Comparison of ENCODE assay signal across 23 cellular contexts in the genomic region with DNA sequence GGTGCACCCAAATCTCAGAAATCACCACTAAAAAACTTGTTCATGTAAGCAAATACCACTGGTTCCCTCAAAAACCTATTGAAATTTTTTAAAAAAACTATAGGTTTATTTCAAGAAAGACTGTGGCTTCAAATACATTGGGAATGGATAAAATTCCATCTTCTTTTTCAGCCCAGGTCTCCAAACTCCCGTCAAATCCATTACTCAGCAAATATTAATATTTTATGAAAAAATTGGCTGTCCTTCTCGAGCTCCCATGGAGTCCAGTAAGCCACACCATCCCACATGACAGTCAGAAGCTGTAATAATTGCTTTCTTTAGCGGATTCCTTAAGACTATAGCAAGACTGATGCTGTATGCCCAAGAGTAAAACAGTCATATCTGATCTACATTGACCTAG.
DNase-seq lines count a peak whose midpoint lies in the region; ATAC-seq, FAIRE-seq and TF ChIP-seq lines count a peak whose summit lies in the region.
"Had no signal": no experiment of that assay in that cellular context is flagged by ENCODE, and none has a peak within 500 bp of the region (broad histone marks: within the 10 kb centered on the region; RNA-seq: fewer than 3 reads in every experiment).

No MANE protein-coding gene starts in this region.

- no peak overlapping the region for H3K4me2 ChIP-seq in HepG2 (ENCODE audit: low read depth, low read length)
- no peak overlapping the region for H3K4me2 ChIP-seq in K562 (ENCODE audit: insufficient read depth, low read length)
- H3K4me2 ChIP-seq: BLaER1 had no signal

- H3K9ac ChIP-seq in HepG2 (ENCODE audit: insufficient read depth, low read depth, low read length) (no peak overlapping the region), K562 (ENCODE audit: insufficient read depth in 1 of 2, low read depth in 2 of 2, low read length in 2 of 2) (no peak overlapping the region)
- H3K9ac ChIP-seq: BLaER1 had no signal

- H3K9me1 ChIP-seq in K562 (ENCODE audit: control insufficient read depth, insufficient read depth, low read length): no peaks in the 10 kb centered on the region

- H3K27me3 ChIP-seq in HepG2 (ENCODE audit: control insufficient read depth in 1 of 2, insufficient read depth in 2 of 2, low read length in 2 of 2): no peaks in the 10 kb centered on the region
- H3K27me3 ChIP-seq in right lobe of liver: no peaks in the 10 kb centered on the region
- H3K27me3 ChIP-seq in K562 (ENCODE audit: control insufficient read depth in 2 of 2, insufficient read depth in 2 of 2, low read length in 2 of 2): no peaks in the 10 kb centered on the region
- H3K27me3 ChIP-seq in spleen (replicated peaks in 1 of 7): no peaks in the 10 kb centered on the region
- H3K27me3 ChIP-seq: BE2C, BLaER1 had no signal

- DNase-seq in HepG2 (ENCODE audit: low spot score): no peak
- DNase-seq in right lobe of liver: no peak
- no peak for DNase-seq in K562 (ENCODE audit: extremely low read depth in 1 of 4, low spot score in 3 of 4)
- DNase-seq in spleen: no peak
- DNase-seq in NCI-H510A treated with DMSO at 0.1 percent for 48 hours (lab: John Stamatoyannopoulos, UW): no peak
- DNase-seq: ACHN; BE2C; C1 segment of cervical spinal cord; CD4-positive, CD25-positive, alpha-beta regulatory T cell; CD8-positive, alpha-beta memory T cell; COR-L47; DMS 273 treated with DMSO at 0.1 percent for 48 hours; DMS153; DMS53; DMS79; DND-41; EL; GDM1 had no signal

- FAIRE-seq in HepG2 (lab: Jason Lieb, UNC) (no peak), K562 (lab: Jason Lieb, UNC) (no peak)
- FAIRE-seq: GM12878, GM12892, GM18507 had no signal

- intact Hi-C loops in HepG2 (cut with micrococcal nuclease; ENCODE audit: unreplicated experiment) (no loop called here), right lobe of liver (cut with DNase I) (no loop called here), K562 (cut with micrococcal nuclease) (no loop called here), spleen (cut with DNase I; ENCODE audit: low total_unique reads) (no loop called here)

- H3K27ac ChIP-seq in HepG2 (ENCODE audit: extremely low read length, insufficient read depth, low read length) (no peak overlapping the region), right lobe of liver (no peak overlapping the region), K562 (ENCODE audit: extremely low read depth, low read depth, low read length) (no peak overlapping the region), spleen (no peak overlapping the region)
- H3K27ac ChIP-seq: 22Rv1, BLaER1 had no signal

- H3K9me3 ChIP-seq in HepG2 (ENCODE audit: low read length) (no peaks in the 10 kb centered on the region), right lobe of liver (no peaks in the 10 kb centered on the region), K562 (replicated peaks; ENCODE audit: control insufficient read depth, insufficient read depth, low read depth, low read length) (no peaks in the 10 kb centered on the region), spleen (no peaks in the 10 kb centered on the region)
- H3K9me3 ChIP-seq: BE2C, BLaER1 had no signal

- CTCF ChIA-PET in HepG2 (lab: Yijun Ruan, JAX; ENCODE audit: low intra/inter-chr PET ratio, low total read pairs) (no interaction called here), K562 (lab: Yijun Ruan, JAX; ENCODE audit: low intra/inter-chr PET ratio) (no interaction called here)

- BruUV-seq in HepG2 (replicated peaks; lab: Mats Ljungman, UMichigan) (no TSS peak), K562 (replicated peaks; lab: Mats Ljungman, UMichigan) (no TSS peak)

- POLR2A ChIA-PET in HepG2 (lab: Yijun Ruan, JAX): no interaction called here
- POLR2A ChIA-PET in K562 (lab: Yijun Ruan, JAX): no interaction called here

- H4K20me1 ChIP-seq in HepG2 (ENCODE audit: insufficient read depth, low read length): no peaks in the 10 kb centered on the region
- no peaks in the 10 kb centered on the region for H4K20me1 ChIP-seq in K562 (replicated peaks; ENCODE audit: control insufficient read depth, insufficient read depth, low read length)
- H4K20me1 ChIP-seq: BLaER1 had no signal

- TF ChIP-seq RAD21 in HepG2 (CRISPR knock-in tag; IDR thresholded peaks at IDR 0.05): no peak
- TF ChIP-seq RAD21 in K562 (CRISPR knock-in tag; conservative IDR thresholded peaks at IDR 0.05 in 1 of 2, IDR thresholded peaks at IDR 0.05 in 1 of 2): no peak

- H3K36me3 ChIP-seq in HepG2 (replicated peaks in 1 of 2; ENCODE audit: control insufficient read depth in 1 of 2, insufficient read depth in 2 of 2, low read length in 2 of 2) (no peaks in the 10 kb centered on the region), right lobe of liver (no peaks in the 10 kb centered on the region), K562 (ENCODE audit: control insufficient read depth, insufficient read depth, low read length) (no peaks in the 10 kb centered on the region), spleen (no peaks in the 10 kb centered on the region)
- H3K36me3 ChIP-seq: BE2C, BLaER1 had no signal

- H3K79me2 ChIP-seq in HepG2 (ENCODE audit: insufficient read depth, low read length) (no peaks in the 10 kb centered on the region), K562 (ENCODE audit: control insufficient read depth, insufficient read depth, low read length) (no peaks in the 10 kb centered on the region)

- no peak for ATAC-seq in HepG2
- ATAC-seq in right lobe of liver: no peak
- ATAC-seq in K562: no peak
- ATAC-seq: GM12878 had no signal

- TF ChIP-seq CTCF in HepG2 (CRISPR knock-in tag; IDR thresholded peaks at IDR 0.05): no peak
- TF ChIP-seq CTCF in right lobe of liver (IDR thresholded peaks at IDR 0.05): no peak
- no peak for TF ChIP-seq CTCF in K562 (IDR thresholded peaks at IDR 0.05 in 2 of 3, conservative IDR thresholded peaks at IDR 0.05 in 1 of 3; ENCODE audit: insufficient read depth in 2 of 3, low read depth in 1 of 3, low read length in 3 of 3)
- no peak for TF ChIP-seq CTCF in spleen (IDR thresholded peaks at IDR 0.05 in 8 of 11, conservative IDR thresholded peaks at IDR 0.05 in 3 of 11)

- TF ChIP-seq POLR2A in HepG2 (IDR thresholded peaks at IDR 0.05; ENCODE audit: insufficient read depth in 1 of 2, low read depth in 2 of 2, low read length in 2 of 2) (no peak), right lobe of liver (IDR thresholded peaks at IDR 0.05) (no peak), K562 (conservative IDR thresholded peaks at IDR 0.05) (no peak), spleen (IDR thresholded peaks at IDR 0.05) (no peak)

- no peak overlapping the region for H2AFZ ChIP-seq in HepG2 (ENCODE audit: low read length)
- H2AFZ ChIP-seq in K562 (ENCODE audit: low read depth, low read length): no peak overlapping the region

- no peak for TF ChIP-seq EP300 in HepG2 (IDR thresholded peaks at IDR 0.05; ENCODE audit: low read depth in 2 of 2, low read length in 2 of 2)
- no peak for TF ChIP-seq EP300 in HepG2 (CRISPR knock-in tag; IDR thresholded peaks at IDR 0.05; ENCODE audit: borderline replicate concordance)
- TF ChIP-seq EP300 in K562 (IDR thresholded peaks at IDR 0.05; ENCODE audit: low read length): no peak

- WGBS in HepG2 (ENCODE audit: low lambda C conversion rate): 0% methylated on average over 3 of the region's 3 CpGs
- WGBS in right lobe of liver (ENCODE audit: insufficient coverage, low coverage, low lambda C conversion rate, missing lambda C conversion rate): 73% methylated on average over 3 of the region's 3 CpGs
- 0% methylated on average over 3 of the region's 3 CpGs for WGBS in K562 (ENCODE audit: insufficient coverage, low coverage, missing lambda C conversion rate)
- 64 to 80% (median 68%) methylated on average over 3 of the region's 3 CpGs for WGBS in spleen, 5 donors

- H3K4me1 ChIP-seq in HepG2 (ENCODE audit: insufficient read depth, low read length): no peaks in the 10 kb centered on the region
- H3K4me1 ChIP-seq in right lobe of liver: no peaks in the 10 kb centered on the region
- no peaks in the 10 kb centered on the region for H3K4me1 ChIP-seq in K562 (replicated peaks in 1 of 2; ENCODE audit: control insufficient read depth in 2 of 2, insufficient read depth in 2 of 2, low read length in 2 of 2)
- H3K4me1 ChIP-seq in spleen: no peaks in the 10 kb centered on the region
- H3K4me1 ChIP-seq: BE2C, BLaER1 had no signal

- in situ Hi-C loops in HepG2 (cut with HindIII; ENCODE audit: extremely low pct_ligation_motif_present, low pct_unique_long_range_greater_than_20kb): no loop called here
- in situ Hi-C loops in K562 (cut with MboI): no loop called here

- H3K4me3 ChIP-seq in HepG2 (replicated peaks in 1 of 3; ENCODE audit: insufficient read depth in 1 of 3, low read depth in 2 of 3, low read length in 3 of 3): no peak overlapping the region
- no peak overlapping the region for H3K4me3 ChIP-seq in right lobe of liver
- no peak overlapping the region for H3K4me3 ChIP-seq in K562
- H3K4me3 ChIP-seq in spleen: no peak overlapping the region
- H3K4me3 ChIP-seq: BLaER1, GM12878 had no signal

TF ChIP-seq in HepG2, 621 proteins besides CTCF, POLR2A, EP300 and RAD21:
- TF ChIP-seq MAFK (conservative IDR thresholded peaks at IDR 0.05 in 1 of 2, IDR thresholded peaks at IDR 0.05 in 1 of 2; ENCODE audit: low read length in 2 of 2): peak; percentile 77 to 92
- no peak for TF ChIP-seq ZNF430 (CRISPR knock-in tag; IDR thresholded peaks at IDR 0.05)
- TF ChIP-seq MAFF (IDR thresholded peaks at IDR 0.05; ENCODE audit: low read depth, low read length): peak; percentile 89

TF ChIP-seq in K562, 482 proteins besides CTCF, POLR2A, EP300 and RAD21:
- TF ChIP-seq STAT5B (CRISPR knock-in tag; IDR thresholded peaks at IDR 0.05): no peak
- 0 out of 2 replicates have a peak, but pooled peaks have one; percentile 25 for TF ChIP-seq MAFK (IDR thresholded peaks at IDR 0.05; ENCODE audit: low read length)
- peak; percentile 45; the same call in 1 of the 2 replicates for TF ChIP-seq MAFF (IDR thresholded peaks at IDR 0.05; ENCODE audit: low read length)
- TF ChIP-seq ZKSCAN1 (IDR thresholded peaks at IDR 0.05; ENCODE audit: low read depth, low read length): no peak
- TF ChIP-seq, protein P1, sequence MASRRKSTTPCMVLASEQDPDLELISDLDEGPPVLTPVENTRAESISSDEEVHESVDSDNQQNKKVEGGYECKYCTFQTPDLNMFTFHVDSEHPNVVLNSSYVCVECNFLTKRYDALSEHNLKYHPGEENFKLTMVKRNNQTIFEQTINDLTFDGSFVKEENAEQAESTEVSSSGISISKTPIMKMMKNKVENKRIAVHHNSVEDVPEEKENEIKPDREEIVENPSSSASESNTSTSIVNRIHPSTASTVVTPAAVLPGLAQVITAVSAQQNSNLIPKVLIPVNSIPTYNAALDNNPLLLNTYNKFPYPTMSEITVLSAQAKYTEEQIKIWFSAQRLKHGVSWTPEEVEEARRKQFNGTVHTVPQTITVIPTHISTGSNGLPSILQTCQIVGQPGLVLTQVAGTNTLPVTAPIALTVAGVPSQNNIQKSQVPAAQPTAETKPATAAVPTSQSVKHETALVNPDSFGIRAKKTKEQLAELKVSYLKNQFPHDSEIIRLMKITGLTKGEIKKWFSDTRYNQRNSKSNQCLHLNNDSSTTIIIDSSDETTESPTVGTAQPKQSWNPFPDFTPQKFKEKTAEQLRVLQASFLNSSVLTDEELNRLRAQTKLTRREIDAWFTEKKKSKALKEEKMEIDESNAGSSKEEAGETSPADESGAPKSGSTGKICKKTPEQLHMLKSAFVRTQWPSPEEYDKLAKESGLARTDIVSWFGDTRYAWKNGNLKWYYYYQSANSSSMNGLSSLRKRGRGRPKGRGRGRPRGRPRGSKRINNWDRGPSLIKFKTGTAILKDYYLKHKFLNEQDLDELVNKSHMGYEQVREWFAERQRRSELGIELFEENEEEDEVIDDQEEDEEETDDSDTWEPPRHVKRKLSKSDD (conservative IDR thresholded peaks at IDR 0.05; ENCODE audit: low read length): no peak
TF ChIP-seq in K562: peak in this region for 2.

Comparison
In these comparisons a context has a peak if more than half of its experiments do, and no peak if none do; other contexts are left out.
1. Of the 241 proteins assayed by ChIP-seq in both HepG2 and K562: peak only in HepG2: none; only in K562: none; in both: MAFF and MAFK; in neither: 239.